In genomic region chr3:132253262-132253878, GRCh38 we compare ENCODE assay signal across 9 cellular contexts.
A peak's percentile ranks its signal among the peaks of the same experiment; 100 is the strongest.
DNase-seq lines count a peak whose midpoint lies in the region; ATAC-seq and TF ChIP-seq lines count a peak whose summit lies in the region.
"Had no signal": no experiment of that assay in that cellular context is flagged by ENCODE, and none has a peak within 500 bp of the region (broad histone marks: within the 10 kb centered on the region; RNA-seq: fewer than 3 reads in every experiment).

No MANE protein-coding gene starts in this region.

- no peak overlapping the region for H4K5ac ChIP-seq in H9 (ENCODE audit: insufficient read length, low read depth, low read length)

- H3K27me3 ChIP-seq in H9 (ENCODE audit: insufficient read depth, low read length): no peaks in the 10 kb centered on the region
- H3K27me3 ChIP-seq in mammary epithelial cell (ENCODE audit: insufficient read depth, low read length): no peaks in the 10 kb centered on the region
- peaks cover 0 to 6% (median 2%) of the 10 kb centered on the region in 4 donors for H3K27me3 ChIP-seq in liver (ENCODE audit: control insufficient read depth in 4 of 4, insufficient read depth in 4 of 4, low read length in 3 of 4)
- H3K27me3 ChIP-seq: BLaER1 treated with 17β-estradiol and CSF1 and Interleukin-3, amounts not matched to agents 10 nM and 100 nM had no signal

- H3K36me3 ChIP-seq in mammary epithelial cell (ENCODE audit: insufficient read depth, low read length): no peaks in the 10 kb centered on the region
- no peaks in the 10 kb centered on the region for H3K36me3 ChIP-seq in liver (ENCODE audit: control insufficient read depth in 4 of 4, insufficient read depth in 3 of 4, low read depth in 1 of 4, low read length in 3 of 4)
- H3K36me3 ChIP-seq: BLaER1 treated with 17β-estradiol and CSF1 and Interleukin-3, amounts not matched to agents 10 nM and 100 nM had no signal

- CTCF ChIA-PET in mammary epithelial cell (lab: Charles Lee; ENCODE audit: low non-redundant PET): no interaction called here

- no peak overlapping the region for H2BK120ac ChIP-seq in H9 (ENCODE audit: low read depth, low read length, poor library complexity, severe bottlenecking)

- H3K9me3 ChIP-seq in H9 (ENCODE audit: control insufficient read depth, low read depth, low read length) (no peaks in the 10 kb centered on the region), mammary epithelial cell (replicated peaks; ENCODE audit: insufficient read depth, low read length) (no peaks in the 10 kb centered on the region), liver (ENCODE audit: control insufficient read depth in 4 of 4, low read length in 3 of 4) (no peaks in the 10 kb centered on the region)
- H3K9me3 ChIP-seq: BLaER1 treated with 17β-estradiol and CSF1 and Interleukin-3, amounts not matched to agents 10 nM and 100 nM had no signal

- no peak overlapping the region for H3K4me3 Mint-ChIP-seq in H9

- no CpG with 5 or more reads among the region's 4 CpGs for WGBS in H9 (ENCODE audit: extremely low coverage, insufficient read length, low lambda C conversion rate)
- 10% methylated on average over 4 of the region's 4 CpGs for WGBS in mammary epithelial cell (ENCODE audit: low coverage, missing lambda C conversion rate)
- WGBS in liver: 7% methylated on average over 4 of the region's 4 CpGs

- H3K27ac Mint-ChIP-seq in H9: no peak overlapping the region

- H3K79me2 ChIP-seq in H9 (ENCODE audit: insufficient read depth, low read length): no peaks in the 10 kb centered on the region
- no peaks in the 10 kb centered on the region for H3K79me2 ChIP-seq in mammary epithelial cell (ENCODE audit: insufficient read depth, low read length)

- no peak overlapping the region for H2BK5ac ChIP-seq in H9 (ENCODE audit: insufficient read length, low read length)

- peak; percentile 64 for DNase-seq in NCI-H1436 (lab: John Stamatoyannopoulos, UW)
- DNase-seq in NCI-H1436 treated with DMSO at 0.1 percent for 48 hours (lab: John Stamatoyannopoulos, UW): no peak
- no peak for DNase-seq in H9
- DNase-seq in NCI-H526 (lab: John Stamatoyannopoulos, UW): peak; percentile 37 to 65
- DNase-seq in mammary epithelial cell: peak; percentile 47
- DNase-seq in activated CD8-positive, alpha-beta memory T cell treated with anti-CD3 and anti-CD28 coated beads, Interleukin-2, amount 50 U/mL, for 4 hours: no peak

- peak; percentile 82 to 85 for TF ChIP-seq RAD21 in liver (IDR thresholded peaks at IDR 0.05)

- BruUV-seq in mammary epithelial cell (replicated peaks; lab: Mats Ljungman, UMichigan): no TSS peak

- TF ChIP-seq CTCF in H9 (conservative IDR thresholded peaks at IDR 0.05): peak; percentile 87
- TF ChIP-seq CTCF in mammary epithelial cell (conservative IDR thresholded peaks at IDR 0.05 in 1 of 2, IDR thresholded peaks at IDR 0.05 in 1 of 2; ENCODE audit: extremely low read depth in 1 of 2, insufficient read depth in 1 of 2, low read depth in 1 of 2, low read length in 2 of 2): peak; percentile 77 to 78
- TF ChIP-seq CTCF in liver (IDR thresholded peaks at IDR 0.05; ENCODE audit: low read depth, low read length, missing input control): peak; percentile 73

- H3K23ac ChIP-seq in H9 (ENCODE audit: insufficient read length, low read depth, low read length): no peak overlapping the region

- H3K4me3 ChIP-seq in mammary epithelial cell (replicated peaks in 1 of 3; ENCODE audit: insufficient read depth in 1 of 3, low read depth in 2 of 3, low read length in 3 of 3) (no peak overlapping the region), liver (ENCODE audit: low read depth in 1 of 3, low read length in 3 of 3) (no peak overlapping the region)
- H3K4me3 ChIP-seq: BLaER1 treated with 17β-estradiol and CSF1 and Interleukin-3, amounts not matched to agents 10 nM and 100 nM had no signal

- no peaks in the 10 kb centered on the region for H3K4me1 ChIP-seq in H9 (ENCODE audit: insufficient read depth, low read length)
- H3K4me1 ChIP-seq in mammary epithelial cell (ENCODE audit: insufficient read depth, low read length): peaks cover 7% of the 10 kb centered on the region
- H3K4me1 ChIP-seq in liver (ENCODE audit: control insufficient read depth in 4 of 4, insufficient read depth in 4 of 4, low read length in 3 of 4): no peaks in the 10 kb centered on the region

- no peak overlapping the region for H3T11ph ChIP-seq in H9 (ENCODE audit: low read length)

- H3K27me3 Mint-ChIP-seq in H9 (ENCODE audit: low read depth): no peaks in the 10 kb centered on the region; the same call in 1 of the 2 replicates

- H2BK15ac ChIP-seq in H9 (ENCODE audit: low read depth, low read length): no peak overlapping the region

- no peak overlapping the region for H3K18ac ChIP-seq in H9 (ENCODE audit: insufficient read length, low read depth, low read length)

- H3K27ac ChIP-seq in H9 (ENCODE audit: insufficient read length, low read depth, low read length) (no peak overlapping the region), mammary epithelial cell (ENCODE audit: insufficient read depth, low read depth, low read length) (no peak overlapping the region), liver (ENCODE audit: low read depth in 1 of 2, low read length in 2 of 2) (no peak overlapping the region)

- no peak overlapping the region for H2BK12ac ChIP-seq in H9 (ENCODE audit: insufficient read length, low read depth, low read length)

- no peaks in the 10 kb centered on the region; a peak in 1 of 5 replicates for H3K9me3 Mint-ChIP-seq in H9

- no peaks in the 10 kb centered on the region for H3K79me1 ChIP-seq in H9 (ENCODE audit: insufficient read depth, low read depth, low read length, poor library complexity, severe bottlenecking)

- no peaks in the 10 kb centered on the region for H3K23me2 ChIP-seq in H9 (ENCODE audit: insufficient read length, low read depth, low read length, poor library complexity, severe bottlenecking)

- dilution Hi-C loops in mammary epithelial cell (cut with HindIII; ENCODE audit: low sequenced_read_pairs): loop anchor here (5.0 kb wide), 1 partner anchor 34 kb away; no protein-coding TSS in a partner anchor

- no peaks in the 10 kb centered on the region for H3K36me3 Mint-ChIP-seq in H9 (ENCODE audit: insufficient read depth in 1 of 3, low read depth in 3 of 3)

- no peak overlapping the region for H3K9ac ChIP-seq in H9 (ENCODE audit: extremely low read depth, insufficient read length, low read length)
- H3K9ac ChIP-seq in mammary epithelial cell (ENCODE audit: insufficient read depth, low read length): no peak overlapping the region
- no peak overlapping the region for H3K9ac ChIP-seq in liver (ENCODE audit: low read depth in 1 of 2, low read length in 2 of 2)
- H3K9ac ChIP-seq: BLaER1 treated with 17β-estradiol and CSF1 and Interleukin-3, amounts not matched to agents 10 nM and 100 nM had no signal

- intact Hi-C loops in mammary epithelial cell (cut with micrococcal nuclease): loop anchor here (1.0 to 10.0 kb wide), 2 partner anchors 90 to 391 kb away; no protein-coding TSS in a partner anchor

- in situ Hi-C loops in mammary epithelial cell (cut with MboI; ENCODE audit: low sequenced_read_pairs in 2 of 2): no loop called here

- no peak overlapping the region for H3K56ac ChIP-seq in H9 (ENCODE audit: insufficient read length, low read depth, low read length)

- H4K8ac ChIP-seq in H9 (replicated peaks; ENCODE audit: insufficient read length, low read depth, low read length): no peak overlapping the region

- no peak overlapping the region for H4K91ac ChIP-seq in H9 (ENCODE audit: insufficient read length, low read depth, low read length)

- ATAC-seq in HG02571 (IDR thresholded peaks at IDR 0.05; ENCODE audit: unreplicated experiment): no peak

- no peak overlapping the region for H2BK20ac ChIP-seq in H9 (ENCODE audit: low read depth, low read length, poor library complexity, severe bottlenecking)

- H3K4ac ChIP-seq in H9 (ENCODE audit: low read depth, low read length): no peak overlapping the region

- no peak overlapping the region for H2AK5ac ChIP-seq in H9 (ENCODE audit: insufficient read length, low read length)

- H2AFZ ChIP-seq in H9 (ENCODE audit: low read length) (no peak overlapping the region), mammary epithelial cell (ENCODE audit: low read depth, low read length) (no peak overlapping the region)

- no peak overlapping the region for H3K14ac ChIP-seq in H9 (ENCODE audit: insufficient read depth, low read length)

- H3K4me2 ChIP-seq in H9 (ENCODE audit: insufficient read depth, insufficient read length, low read length): no peak overlapping the region
- no peak overlapping the region for H3K4me2 ChIP-seq in mammary epithelial cell (ENCODE audit: insufficient read depth, low read depth, low read length)

- H3K4me1 Mint-ChIP-seq in H9: peaks cover 6 to 10% of the 10 kb centered on the region in 2 experiments

- H4K20me1 ChIP-seq in H9 (ENCODE audit: control insufficient read depth, insufficient read depth, insufficient read length): no peaks in the 10 kb centered on the region
- no peaks in the 10 kb centered on the region for H4K20me1 ChIP-seq in mammary epithelial cell (ENCODE audit: insufficient read depth, low read length)
- H4K20me1 ChIP-seq: BLaER1 treated with 17β-estradiol and CSF1 and Interleukin-3, amounts not matched to agents 10 nM and 100 nM had no signal

TF ChIP-seq in liver, 16 proteins besides CTCF, POLR2A, EP300 and RAD21 (continues in another document):
- no peak for TF ChIP-seq EGR1 (IDR thresholded peaks at IDR 0.05; ENCODE audit: low read depth in 2 of 2)
- TF ChIP-seq GABPA (IDR thresholded peaks at IDR 0.05 in 1 of 2, conservative IDR thresholded peaks at IDR 0.05 in 1 of 2): no peak
- TF ChIP-seq FOXA2 (IDR thresholded peaks at IDR 0.05): no peak
- TF ChIP-seq SP1 (IDR thresholded peaks at IDR 0.05): no peak
- TF ChIP-seq HNF4A (conservative IDR thresholded peaks at IDR 0.05): no peak
- TF ChIP-seq HNF4G (IDR thresholded peaks at IDR 0.05): no peak
- TF ChIP-seq FOXA1 (IDR thresholded peaks at IDR 0.05): no peak
- no peak for TF ChIP-seq ATF3 (IDR thresholded peaks at IDR 0.05)
- TF ChIP-seq RXRA (IDR thresholded peaks at IDR 0.05): no peak
- TF ChIP-seq NR2F2 (IDR thresholded peaks at IDR 0.05): no peak

Comparison
In these comparisons a context has a peak if more than half of its experiments do, and no peak if none do; other contexts are left out.
1. DNase-seq: peak in NCI-H1436 (single experiment), NCI-H526 (2 of 2) and mammary epithelial cell (single experiment); none in NCI-H1436 treated with DMSO at 0.1 percent for 48 hours (single experiment), H9 (single experiment) and activated CD8-positive, alpha-beta memory T cell treated with anti-CD3 and anti-CD28 coated beads, Interleukin-2, amount 50 U/mL, for 4 hours (single experiment).
2. Peak in every context shown above with its lines, with median percentiles within 50 percentile points of each other: CTCF ChIP-seq.